Comparison of ENCODE assay signal across 27 cellular contexts in the genomic region with DNA sequence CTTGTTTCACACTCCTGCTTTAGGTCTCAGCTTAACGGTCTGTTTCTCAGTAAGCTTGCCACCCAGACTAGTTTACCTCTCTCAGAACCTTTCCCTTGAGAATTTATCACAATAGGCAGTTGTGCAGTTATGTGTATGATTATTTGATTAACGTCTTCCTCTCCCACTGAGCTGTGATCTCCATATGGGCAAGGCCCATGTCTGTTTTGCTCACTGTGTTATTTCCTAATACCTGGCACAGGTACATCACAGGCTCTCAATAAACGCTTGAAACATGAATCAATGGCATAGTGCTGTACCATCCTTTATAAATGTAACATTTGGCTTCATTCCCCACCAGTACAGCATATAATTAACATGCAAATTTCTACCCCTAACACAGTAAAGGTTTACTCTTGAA. TPM values are rescaled to one million over a fixed set of nuclear protein-coding genes. Genes with fewer than 3 reads are reported as not detected.
"Had no signal": no experiment of that assay in that cellular context is flagged by ENCODE, and none has a peak within 500 bp of the region (broad histone marks: within the 10 kb centered on the region; RNA-seq: fewer than 3 reads in every experiment).

No MANE protein-coding gene starts in this region.

- H3K27ac Mint-ChIP-seq: activated B cell treated with CpG ODN at 0.5 μM for 24 hours; activated CD8-positive, alpha-beta T cell treated with anti-CD3 and anti-CD28 coated beads for 36 hours; activated naive CD8-positive, alpha-beta T cell; activated T-helper 17 cell treated with anti-CD3 and anti-CD28 coated beads, Interleukin-2, amount 50 U/mL, for 72 hours; T-helper 1 cell treated with Interleukin-12 subunit alpha and Interleukin-12 subunit beta and Interleukin-4 antibody, amounts not matched to agents 30 μg/mL and 1 μg/mL, for 36 hours had no signal

- ATAC-seq: activated CD4-positive, CD25-positive, alpha-beta regulatory T cell treated with anti-CD3 and anti-CD28 coated beads, Interleukin-2, amount 50 U/mL, for 24 hours; activated CD8-positive, alpha-beta T cell treated with anti-CD3 and anti-CD28 coated beads for 36 hours; activated T-cell treated with anti-CD3 and anti-CD28 coated beads, Interleukin-2, amount 50 U/mL, for 4 hours; activated T-helper 17 cell treated with anti-CD3 and anti-CD28 coated beads, Interleukin-2, amount 50 U/mL, for 72 hours; esophagus mucosa had no signal

- H3K27me3 ChIP-seq: brain microvascular endothelial cell had no signal

- H3K9me3 Mint-ChIP-seq: activated B cell treated with CpG ODN at 0.5 μM for 24 hours; activated CD8-positive, alpha-beta T cell treated with anti-CD3 and anti-CD28 coated beads for 36 hours; activated T-cell treated with anti-CD3 and anti-CD28 coated beads, Interleukin-2, amount 50 U/mL, for 4 hours; activated T-helper 17 cell treated with anti-CD3 and anti-CD28 coated beads, Interleukin-2, amount 50 U/mL, for 72 hours; T-helper 1 cell treated with Interleukin-12 subunit alpha and Interleukin-12 subunit beta and Interleukin-4 antibody, amounts not matched to agents 30 μg/mL and 1 μg/mL, for 36 hours had no signal

- H3K4me1 Mint-ChIP-seq: activated B cell treated with CpG ODN at 0.5 μM for 24 hours had no signal

- H3K27me3 Mint-ChIP-seq: activated B cell treated with CpG ODN at 0.5 μM for 24 hours; activated CD8-positive, alpha-beta T cell treated with anti-CD3 and anti-CD28 coated beads for 36 hours; activated naive CD8-positive, alpha-beta T cell; activated T-helper 17 cell treated with anti-CD3 and anti-CD28 coated beads, Interleukin-2, amount 50 U/mL, for 72 hours had no signal

- H3K4me3 Mint-ChIP-seq: activated B cell treated with CpG ODN at 0.5 μM for 24 hours; activated CD8-positive, alpha-beta T cell treated with anti-CD3 and anti-CD28 coated beads for 36 hours; activated naive CD8-positive, alpha-beta T cell; activated T-cell treated with anti-CD3 and anti-CD28 coated beads, Interleukin-2, amount 50 U/mL, for 4 hours; activated T-helper 17 cell treated with anti-CD3 and anti-CD28 coated beads, Interleukin-2, amount 50 U/mL, for 72 hours; T-helper 1 cell treated with Interleukin-12 subunit alpha and Interleukin-12 subunit beta and Interleukin-4 antibody, amounts not matched to agents 30 μg/mL and 1 μg/mL, for 36 hours had no signal

- DNase-seq: activated B cell treated with CpG ODN at 0.5 μM for 24 hours; activated CD4-positive, alpha-beta T cell treated with anti-CD3 and anti-CD28 coated beads for 48 hours; activated CD4-positive, alpha-beta T cell treated with anti-CD3 and anti-CD28 coated beads, Interleukin-2, amount 50 U/mL, for 1 hour; activated CD4-positive, alpha-beta T cell treated with anti-CD3 and anti-CD28 coated beads, Interleukin-2, amount 50 U/mL, for 48 hours; activated CD8-positive, alpha-beta memory T cell treated with anti-CD3 and anti-CD28 coated beads for 24 hours; activated CD8-positive, alpha-beta T cell treated with anti-CD3 and anti-CD28 coated beads for 36 hours; activated effector memory CD4-positive, alpha-beta T cell treated with Interleukin-2 at 50 U/mL for 16 hours; activated gamma-delta T cell treated with Interleukin-2 at 50 U/mL for 16 hours; activated naive CD4-positive, alpha-beta T cell treated with anti-CD3 and anti-CD28 coated beads, Interleukin-2, amount 50 U/mL, for 16 hours; activated naive CD4-positive, alpha-beta T cell treated with Interleukin-2 at 50 U/mL for 16 hours; activated T-cell treated with anti-CD3 and anti-CD28 coated beads, Interleukin-2, amount 50 U/mL, for 4 hours; amniotic stem cell; anterior cingulate cortex; brain microvascular endothelial cell; caudate nucleus; cortex of kidney; effector CD8-positive, alpha-beta T cell; foreskin fibroblast; head of caudate nucleus; T1000; WERI-Rb-1 had no signal

- H3K36me3 ChIP-seq: WERI-Rb-1 had no signal

- H3K27ac ChIP-seq: brain microvascular endothelial cell, WERI-Rb-1 had no signal

RNA-seq across cellular contexts. Expression of gene RARRES1, which starts 29.1 kb away (rescaled TPM):
- total RNA-seq: activated B cell treated with CpG ODN at 0.5 μM for 24 hours; activated CD8-positive, alpha-beta T cell treated with anti-CD3 and anti-CD28 coated beads for 36 hours; activated T-cell treated with anti-CD3 and anti-CD28 coated beads, Interleukin-2, amount 50 U/mL, for 4 hours; activated T-helper 17 cell treated with anti-CD3 and anti-CD28 coated beads, Interleukin-2, amount 50 U/mL, for 72 hours; T-helper 2 cell treated with Interferon-gamma antibody and Interleukin-4, amounts not matched to agents 100 ng/mL and 5 ng/mL, for 36 hours had no signal
